Comparison of ENCODE assay signal across 2 cellular contexts in genomic region chr18:47798366-47798765, GRCh38.
TF ChIP-seq lines count a peak whose summit lies in the region.

No MANE protein-coding gene starts in this region.

TF ChIP-seq in H1, 55 proteins besides CTCF, POLR2A, EP300 and RAD21:
- TF ChIP-seq BCL11A (IDR thresholded peaks at IDR 0.05; ENCODE audit: low read depth in 2 of 2, low read length in 2 of 2) (no peak), SIRT6 (IDR thresholded peaks at IDR 0.05; ENCODE audit: low read length) (no peak), TAF1 (IDR thresholded peaks at IDR 0.05; ENCODE audit: low read depth, low read length) (no peak), KDM5A (IDR thresholded peaks at IDR 0.05; ENCODE audit: low read length) (no peak), CEBPB (IDR thresholded peaks at IDR 0.05; ENCODE audit: low read depth, low read length) (no peak), SP1 (IDR thresholded peaks at IDR 0.05; ENCODE audit: low read depth, low read length) (no peak), YY1 (IDR thresholded peaks at IDR 0.05; ENCODE audit: low read depth, low read length) (no peak), CHD1 (IDR thresholded peaks at IDR 0.05; ENCODE audit: low read depth, low read length) (no peak), GTF2F1 (IDR thresholded peaks at IDR 0.05; ENCODE audit: borderline replicate concordance, low read depth, low read length) (no peak), KDM4A (IDR thresholded peaks at IDR 0.05; ENCODE audit: low read depth, low read length, severe bottlenecking) (no peak)

TF ChIP-seq in HepG2, 621 proteins besides CTCF, POLR2A, EP300 and RAD21:
- TF ChIP-seq ZMAT3 (CRISPR knock-in tag; conservative IDR thresholded peaks at IDR 0.05) (no peak), POGZ (CRISPR knock-in tag; IDR thresholded peaks at IDR 0.05) (no peak), PAWR (CRISPR knock-in tag; IDR thresholded peaks at IDR 0.05; ENCODE audit: borderline replicate concordance) (no peak), ZNF703 (CRISPR knock-in tag; IDR thresholded peaks at IDR 0.05; ENCODE audit: borderline replicate concordance) (no peak), FOXM1 (CRISPR knock-in tag; IDR thresholded peaks at IDR 0.05) (no peak), ZNF501 (CRISPR knock-in tag; IDR thresholded peaks at IDR 0.05) (no peak), ETS1 (CRISPR knock-in tag; IDR thresholded peaks at IDR 0.05) (no peak), SIX1 (CRISPR knock-in tag; IDR thresholded peaks at IDR 0.05; ENCODE audit: borderline replicate concordance) (no peak), TIGD3 (CRISPR knock-in tag; IDR thresholded peaks at IDR 0.05; ENCODE audit: borderline replicate concordance) (no peak), STAT6 (CRISPR knock-in tag; IDR thresholded peaks at IDR 0.05; ENCODE audit: borderline replicate concordance) (no peak), KMT2A (CRISPR knock-in tag; IDR thresholded peaks at IDR 0.05) (no peak), ZNF766 (CRISPR knock-in tag; IDR thresholded peaks at IDR 0.05; ENCODE audit: borderline replicate concordance) (no peak), ZNF710 (CRISPR knock-in tag; IDR thresholded peaks at IDR 0.05; ENCODE audit: borderline replicate concordance) (no peak), NBN (conservative IDR thresholded peaks at IDR 0.05) (no peak)
